28 cellular contexts compared by ENCODE assay signal in genomic region chr13:101457176-101457575, GRCh38. TPM values are rescaled to one million over a fixed set of nuclear protein-coding genes. Genes with fewer than 3 reads are reported as not detected.
"Had no signal": no experiment of that assay in that cellular context is flagged by ENCODE, and none has a peak within 500 bp of the region (broad histone marks: within the 10 kb centered on the region; RNA-seq: fewer than 3 reads in every experiment).

No MANE protein-coding gene starts in this region.

- DNase-seq: activated B cell treated with CpG ODN at 0.5 μM for 24 hours; activated CD4-positive, alpha-beta T cell treated with anti-CD3 and anti-CD28 coated beads for 36 hours; activated CD4-positive, alpha-beta T cell treated with anti-CD3 and anti-CD28 coated beads, Interleukin-2, amount 50 U/mL, for 4 hours; activated CD8-positive, alpha-beta memory T cell treated with anti-CD3 and anti-CD28 coated beads for 24 hours; activated CD8-positive, alpha-beta memory T cell treated with anti-CD3 and anti-CD28 coated beads, Interleukin-2, amount 50 U/mL, for 4 hours; activated naive CD4-positive, alpha-beta T cell treated with Interleukin-2 at 50 U/mL for 16 hours; activated naive CD8-positive, alpha-beta T cell treated with anti-CD3 and anti-CD28 coated beads for 36 hours; activated T-cell treated with anti-CD3 and anti-CD28 coated beads, Interleukin-2, amount 50 U/mL, for 24 hours; amygdala; body of pancreas; effector CD4-positive, alpha-beta T cell; foreskin fibroblast; heart right ventricle; islet precursor cell; left cardiac atrium; mesenchymal stem cell; nephron progenitor cell; nucleus accumbens; posterior cingulate gyrus; stimulated activated CD4-positive, alpha-beta T cell treated with anti-CD3 and anti-CD28 coated beads, Interleukin-12 subunit alpha, Interleukin-12 subunit beta, amount 100 ng/mL, for 4 hours; stimulated activated CD4-positive, alpha-beta T cell treated with anti-CD3 and anti-CD28 coated beads, Interleukin-4, amount 100 ng/mL, for 4 hours; stimulated activated naive CD8-positive, alpha-beta T cell treated with anti-CD3 and anti-CD28 coated beads, Interleukin-15, Interleukin-2, amounts not matched to agents 100 U/mL and 50 U/mL, for 24 hours; T-helper 1 cell; transverse colon; uterus had no signal

- H3K27ac ChIP-seq: body of pancreas, cardiac muscle cell, heart right ventricle, transverse colon, uterus had no signal

- H3K9me3 ChIP-seq: body of pancreas, heart right ventricle, transverse colon, uterus had no signal

- H3K27me3 ChIP-seq: body of pancreas, uterus had no signal

- H3K36me3 ChIP-seq: cardiac muscle cell, heart right ventricle, transverse colon, uterus had no signal

- H3K4me3 ChIP-seq: body of pancreas, cardiac muscle cell, heart right ventricle, transverse colon, uterus had no signal

- ATAC-seq: activated CD4-positive, alpha-beta T cell treated with anti-CD3 and anti-CD28 coated beads for 36 hours; activated T-helper 17 cell treated with anti-CD3 and anti-CD28 coated beads, Interleukin-2, amount 50 U/mL, for 72 hours; body of pancreas; heart right ventricle; left cardiac atrium; stimulated activated naive CD8-positive, alpha-beta T cell treated with anti-CD3 and anti-CD28 coated beads, Interleukin-15, Interleukin-2, amounts not matched to agents 100 U/mL and 50 U/mL, for 24 hours had no signal

- H3K4me1 ChIP-seq: body of pancreas, uterus had no signal

RNA-seq across cellular contexts. Expression of gene ITGBL1, which starts 4.7 kb away (rescaled TPM):
- total RNA-seq: activated B cell treated with CpG ODN at 0.5 μM for 24 hours; activated CD4-positive, alpha-beta T cell treated with anti-CD3 and anti-CD28 coated beads for 36 hours; activated naive CD8-positive, alpha-beta T cell treated with anti-CD3 and anti-CD28 coated beads for 36 hours; cardiac muscle cell; mononuclear cell had no signal
- polyA plus RNA-seq: cardiac muscle cell had no signal

RNA-seq across cellular contexts. Expression of gene NALCN, which starts 40.9 kb away (rescaled TPM):
- total RNA-seq: activated B cell treated with CpG ODN at 0.5 μM for 24 hours; activated CD4-positive, alpha-beta T cell treated with anti-CD3 and anti-CD28 coated beads for 36 hours; activated naive CD8-positive, alpha-beta T cell treated with anti-CD3 and anti-CD28 coated beads for 36 hours; activated T-helper 17 cell treated with anti-CD3 and anti-CD28 coated beads, Interleukin-2, amount 50 U/mL, for 72 hours; cardiac muscle cell; mononuclear cell had no signal
- polyA plus RNA-seq: cardiac muscle cell had no signal
